In genomic region chr4:184734758-184735157, GRCh38 we compare ENCODE assay signal across 1 cellular context.
TF ChIP-seq lines count a peak whose summit lies in the region.

No MANE protein-coding gene starts in this region.

TF ChIP-seq in HepG2, 621 proteins besides CTCF, POLR2A, EP300 and RAD21 (continued from another document):
- TF ChIP-seq ZNF691 (CRISPR knock-in tag; IDR thresholded peaks at IDR 0.05; ENCODE audit: borderline replicate concordance, low read depth) (no peak), CENPBD1 (CRISPR knock-in tag; IDR thresholded peaks at IDR 0.05; ENCODE audit: borderline replicate concordance, low read depth) (no peak), ZFP91 (CRISPR knock-in tag; IDR thresholded peaks at IDR 0.05; ENCODE audit: borderline replicate concordance) (no peak), RFX1 (IDR thresholded peaks at IDR 0.05) (no peak), ZKSCAN1 (IDR thresholded peaks at IDR 0.05; ENCODE audit: low read length) (no peak), ZBTB10 (CRISPR knock-in tag; IDR thresholded peaks at IDR 0.05; ENCODE audit: borderline replicate concordance) (no peak), DR1 (CRISPR knock-in tag; IDR thresholded peaks at IDR 0.05) (no peak), ZNF382 (CRISPR knock-in tag; IDR thresholded peaks at IDR 0.05; ENCODE audit: borderline replicate concordance) (no peak), HMG20B (CRISPR knock-in tag; conservative IDR thresholded peaks at IDR 0.05) (no peak), ZNF841 (CRISPR knock-in tag; IDR thresholded peaks at IDR 0.05; ENCODE audit: borderline replicate concordance) (no peak), ZC3H13 (CRISPR knock-in tag; IDR thresholded peaks at IDR 0.05) (no peak)
